In genomic region chr14:69631509-69631908, GRCh38 we compare ENCODE assay signal across 1 cellular context.
TF ChIP-seq lines count a peak whose summit lies in the region.

No MANE protein-coding gene starts in this region.

TF ChIP-seq in GM23338, 12 proteins besides CTCF, POLR2A, EP300 and RAD21 (continued from another document):
- TF ChIP-seq ZNF462 (CRISPR knock-in tag; IDR thresholded peaks at IDR 0.05): no peak
